1 cellular context compared by ENCODE assay signal in genomic region chr19:58400916-58401824, GRCh38.
TF ChIP-seq lines count a peak whose summit lies in the region.

No MANE protein-coding gene starts in this region.

TF ChIP-seq in HepG2, 621 proteins besides CTCF, POLR2A, EP300 and RAD21 (continued from another document and continues in another):
- TF ChIP-seq RBM22 (optimal IDR thresholded peaks at IDR 0.05; ENCODE audit: low read length) (peak; percentile 100), SIN3A (IDR thresholded peaks at IDR 0.05; ENCODE audit: borderline replicate concordance, low read depth, low read length) (peak; percentile 95), BRCA1 (CRISPR knock-in tag; IDR thresholded peaks at IDR 0.05) (no peak), FOSL1 (CRISPR knock-in tag; IDR thresholded peaks at IDR 0.05; ENCODE audit: borderline replicate concordance) (no peak), ZBTB26 (CRISPR knock-in tag; IDR thresholded peaks at IDR 0.05; ENCODE audit: borderline replicate concordance) (no peak), ZSCAN21 (CRISPR knock-in tag; IDR thresholded peaks at IDR 0.05; ENCODE audit: borderline replicate concordance) (no peak; the same call in none of the 2 replicates), BCLAF1 (IDR thresholded peaks at IDR 0.05) (no peak), HMG20B (CRISPR knock-in tag; conservative IDR thresholded peaks at IDR 0.05) (no peak), MAFG (CRISPR knock-in tag; IDR thresholded peaks at IDR 0.05) (no peak), SIN3B (IDR thresholded peaks at IDR 0.05; ENCODE audit: low read length) (peak; percentile 70; the same call in 1 of the 2 replicates), IKZF4 (CRISPR knock-in tag; IDR thresholded peaks at IDR 0.05; ENCODE audit: borderline replicate concordance, low read depth, not compliant biosample characterization) (no peak), ZNF34 (CRISPR knock-in tag; IDR thresholded peaks at IDR 0.05; ENCODE audit: borderline replicate concordance) (no peak), PRDM15 (CRISPR knock-in tag; IDR thresholded peaks at IDR 0.05) (no peak), MLX (CRISPR knock-in tag; IDR thresholded peaks at IDR 0.05) (peak; percentile 8; the same call in 1 of the 2 replicates), TARDBP (CRISPR knock-in tag; IDR thresholded peaks at IDR 0.05) (peak; percentile 75; the same call in 1 of the 2 replicates), ZNF101 (CRISPR knock-in tag; IDR thresholded peaks at IDR 0.05; ENCODE audit: borderline replicate concordance, low read depth) (no peak), ZNF567 (CRISPR knock-in tag; IDR thresholded peaks at IDR 0.05; ENCODE audit: borderline replicate concordance) (no peak), NFYC (CRISPR knock-in tag; IDR thresholded peaks at IDR 0.05) (peak; percentile 96), ZNF644 (CRISPR knock-in tag; IDR thresholded peaks at IDR 0.05; ENCODE audit: low read depth) (no peak), ZNF138 (CRISPR knock-in tag; IDR thresholded peaks at IDR 0.05; ENCODE audit: low read depth) (peak; percentile 60; the same call in 1 of the 2 replicates), ATF2 (CRISPR knock-in tag; IDR thresholded peaks at IDR 0.05) (peak; percentile 41; the same call in 1 of the 2 replicates), BATF2 (CRISPR knock-in tag; IDR thresholded peaks at IDR 0.05) (no peak), TOE1 (CRISPR knock-in tag; IDR thresholded peaks at IDR 0.05) (no peak), ZSCAN31 (CRISPR knock-in tag; IDR thresholded peaks at IDR 0.05; ENCODE audit: low read depth) (0 out of 2 replicates have a peak, but pooled peaks have one; percentile 63), ZFX (CRISPR knock-in tag; IDR thresholded peaks at IDR 0.05; ENCODE audit: low read depth) (peak; percentile 50), ZBTB46 (CRISPR knock-in tag; IDR thresholded peaks at IDR 0.05; ENCODE audit: borderline replicate concordance) (no peak), ZZZ3 (CRISPR knock-in tag; IDR thresholded peaks at IDR 0.05; ENCODE audit: borderline replicate concordance) (0 out of 2 replicates have a peak, but pooled peaks have one; percentile 22), ZNF720 (CRISPR knock-in tag; IDR thresholded peaks at IDR 0.05) (no peak), ZC3H4 (CRISPR knock-in tag; IDR thresholded peaks at IDR 0.05; ENCODE audit: borderline replicate concordance) (no peak), ZNF10 (CRISPR knock-in tag; IDR thresholded peaks at IDR 0.05; ENCODE audit: borderline replicate concordance, low read depth) (no peak), REXO4 (CRISPR knock-in tag; IDR thresholded peaks at IDR 0.05; ENCODE audit: borderline replicate concordance) (no peak), ZNF382 (CRISPR knock-in tag; IDR thresholded peaks at IDR 0.05; ENCODE audit: borderline replicate concordance) (no peak), ZNF275 (CRISPR knock-in tag; IDR thresholded peaks at IDR 0.05; ENCODE audit: borderline replicate concordance) (no peak), GMEB1 (CRISPR knock-in tag; IDR thresholded peaks at IDR 0.05; ENCODE audit: borderline replicate concordance) (peak; percentile 96), ZNF580 (CRISPR knock-in tag; IDR thresholded peaks at IDR 0.05; ENCODE audit: borderline replicate concordance, low read depth) (peak; percentile 63; the same call in 1 of the 2 replicates), ZNF713 (CRISPR knock-in tag; IDR thresholded peaks at IDR 0.05) (no peak), ZNF441 (CRISPR knock-in tag; IDR thresholded peaks at IDR 0.05; ENCODE audit: borderline replicate concordance) (0 out of 2 replicates have a peak, but pooled peaks have one; percentile 23), CREB3 (CRISPR knock-in tag; IDR thresholded peaks at IDR 0.05) (no peak), SMAD9 (CRISPR knock-in tag; IDR thresholded peaks at IDR 0.05) (peak; percentile 49; the same call in 1 of the 2 replicates), DDIT3 (CRISPR knock-in tag; IDR thresholded peaks at IDR 0.05) (no peak), ZNF691 (CRISPR knock-in tag; IDR thresholded peaks at IDR 0.05; ENCODE audit: borderline replicate concordance, low read depth) (no peak), ELF1 (CRISPR knock-in tag; IDR thresholded peaks at IDR 0.05) (peak; percentile 51), ZNF264 (CRISPR knock-in tag; IDR thresholded peaks at IDR 0.05) (no peak), ZNF207 (IDR thresholded peaks at IDR 0.05; ENCODE audit: borderline replicate concordance) (no peak), ZNF772 (CRISPR knock-in tag; IDR thresholded peaks at IDR 0.05) (no peak; the same call in 1 of the 2 replicates), ZNF776 (CRISPR knock-in tag; IDR thresholded peaks at IDR 0.05) (no peak)
